Comparison of ENCODE assay signal across 33 cellular contexts in genomic region chr15:89187301-89187700, GRCh38. TPM values are rescaled to one million over a fixed set of nuclear protein-coding genes. Genes with fewer than 3 reads are reported as not detected.
"Had no signal": no experiment of that assay in that cellular context is flagged by ENCODE, and none has a peak within 500 bp of the region (broad histone marks: within the 10 kb centered on the region; RNA-seq: fewer than 3 reads in every experiment).

No MANE protein-coding gene starts in this region.

- H3K9me3 ChIP-seq: breast epithelium, colonic mucosa, gastrocnemius medialis, neutrophil, ovary, psoas muscle, right atrium auricular region, tibial artery, upper lobe of right lung had no signal

- H3K36me3 ChIP-seq: ovary had no signal

- H3K27ac ChIP-seq: breast epithelium, colonic mucosa, gastrocnemius medialis, hepatocyte, ovary, psoas muscle, right atrium auricular region, tibial artery, upper lobe of right lung, VCaP had no signal

- H3K9me3 Mint-ChIP-seq: activated naive CD4-positive, alpha-beta T cell treated with anti-CD3 and anti-CD28 coated beads, Interleukin-2, amount 10 ng/mL, durations not matched to agents 7 days and 5 days; mesothelial cell of epicardium; naive B cell; nephron progenitor cell; stimulated activated memory B cell treated with anti-CD40 and anti-IgM and Interleukin-4, amounts not matched to agents 10 μg/mL and 1 μg/mL and 100 μg/mL, for 72 hours; stimulated activated naive CD8-positive, alpha-beta T cell treated with anti-CD3 and anti-CD28 coated beads, Interleukin-15, amount 100 ng/mL, for 72 hours had no signal

- H3K4me3 Mint-ChIP-seq: activated naive CD4-positive, alpha-beta T cell treated with anti-CD3 and anti-CD28 coated beads, Interleukin-2, amount 10 ng/mL, durations not matched to agents 7 days and 5 days; mesothelial cell of epicardium; naive B cell; nephron progenitor cell; stimulated activated memory B cell treated with anti-CD40 and anti-IgM and Interleukin-4, amounts not matched to agents 10 μg/mL and 1 μg/mL and 100 μg/mL, for 72 hours; stimulated activated naive CD8-positive, alpha-beta T cell treated with anti-CD3 and anti-CD28 coated beads, Interleukin-15, amount 100 ng/mL, for 72 hours had no signal

- H3K4me1 ChIP-seq: breast epithelium, colonic mucosa, gastrocnemius medialis, psoas muscle, right atrium auricular region, tibial artery, upper lobe of right lung had no signal

- DNase-seq: activated CD4-positive, alpha-beta T cell treated with anti-CD3 and anti-CD28 coated beads for 4 hours; activated CD4-positive, alpha-beta T cell treated with anti-CD3 and anti-CD28 coated beads, Interleukin-2, amount 50 U/mL, for 4 hours; activated gamma-delta T cell; activated naive CD4-positive, alpha-beta T cell treated with anti-CD3 and anti-CD28 coated beads, Interleukin-2, amount 10 ng/mL, durations not matched to agents 7 days and 5 days; activated T-cell treated with anti-CD3 and anti-CD28 coated beads for 4 hours; colonic mucosa; effector memory CD4-positive, alpha-beta T cell; erythroblast; gastrocnemius medialis; islet precursor cell; left cardiac atrium; naive B cell; nephron progenitor cell; ovary; psoas muscle; stimulated activated CD4-positive, alpha-beta T cell treated with anti-CD3 and anti-CD28 coated beads, Interleukin-1b, Interleukin-23, amount 100 ng/mL, for 48 hours; stimulated activated CD4-positive, alpha-beta T cell treated with anti-CD3 and anti-CD28 coated beads, Interleukin-4, amount 100 ng/mL, for 4 hours; stimulated activated CD8-positive, alpha-beta memory T cell treated with anti-CD3 and anti-CD28 coated beads, Interleukin-4, amount 100 ng/mL, for 48 hours; stimulated activated naive CD8-positive, alpha-beta T cell treated with anti-CD3 and anti-CD28 coated beads, Interleukin-15, amount 100 ng/mL, for 72 hours; T-helper 9 cell; tibial artery; upper lobe of right lung had no signal

- H3K27me3 ChIP-seq: breast epithelium, colonic mucosa, gastrocnemius medialis, hepatocyte, neutrophil, ovary, right atrium auricular region, tibial artery, upper lobe of right lung had no signal

- H3K27ac Mint-ChIP-seq: activated naive CD4-positive, alpha-beta T cell treated with anti-CD3 and anti-CD28 coated beads, Interleukin-2, amount 10 ng/mL, durations not matched to agents 7 days and 5 days; mesothelial cell of epicardium; naive B cell; stimulated activated memory B cell treated with anti-CD40 and anti-IgM and Interleukin-4, amounts not matched to agents 10 μg/mL and 1 μg/mL and 100 μg/mL, for 72 hours had no signal

- ATAC-seq: gastrocnemius medialis; left cardiac atrium; stimulated activated memory B cell treated with anti-CD40 and anti-IgM and Interleukin-4, amounts not matched to agents 10 μg/mL and 1 μg/mL and 100 μg/mL, for 72 hours; stimulated activated naive CD8-positive, alpha-beta T cell treated with anti-CD3 and anti-CD28 coated beads, Interleukin-15, amount 100 ng/mL, for 72 hours had no signal

- H3K4me1 Mint-ChIP-seq: activated naive CD4-positive, alpha-beta T cell treated with anti-CD3 and anti-CD28 coated beads, Interleukin-2, amount 10 ng/mL, durations not matched to agents 7 days and 5 days; mesothelial cell of epicardium; naive B cell; stimulated activated memory B cell treated with anti-CD40 and anti-IgM and Interleukin-4, amounts not matched to agents 10 μg/mL and 1 μg/mL and 100 μg/mL, for 72 hours had no signal

- H3K27me3 Mint-ChIP-seq: activated naive CD4-positive, alpha-beta T cell treated with anti-CD3 and anti-CD28 coated beads, Interleukin-2, amount 10 ng/mL, durations not matched to agents 7 days and 5 days; naive B cell; stimulated activated memory B cell treated with anti-CD40 and anti-IgM and Interleukin-4, amounts not matched to agents 10 μg/mL and 1 μg/mL and 100 μg/mL, for 72 hours; stimulated activated naive CD8-positive, alpha-beta T cell treated with anti-CD3 and anti-CD28 coated beads, Interleukin-15, amount 100 ng/mL, for 72 hours had no signal

- H3K4me3 ChIP-seq: breast epithelium, colonic mucosa, gastrocnemius medialis, hepatocyte, ovary, psoas muscle, right atrium auricular region, smooth muscle cell, tibial artery, upper lobe of right lung had no signal

RNA-seq across cellular contexts. Expression of gene RLBP1, which starts 34.1 kb away (rescaled TPM):
- total RNA-seq: breast epithelium; colonic mucosa; dermis microvascular lymphatic vessel endothelial cell; gastrocnemius medialis; hepatocyte; left cardiac atrium; lower leg skin; mesothelial cell of epicardium; ovary; psoas muscle; right atrium auricular region; smooth muscle cell; T-helper 1 cell treated with Interleukin-12 subunit alpha and Interleukin-12 subunit beta and Interleukin-4 antibody, amounts not matched to agents 30 ng/mL and 1 ng/mL, for 36 hours; upper lobe of right lung had no signal
